In genomic region chr17:15303293-15303692, GRCh38 we compare ENCODE assay signal across 37 cellular contexts. TPM values are rescaled to one million over a fixed set of nuclear protein-coding genes. Genes with fewer than 3 reads are reported as not detected.
"Had no signal": no experiment of that assay in that cellular context is flagged by ENCODE, and none has a peak within 500 bp of the region (broad histone marks: within the 10 kb centered on the region; RNA-seq: fewer than 3 reads in every experiment).

No MANE protein-coding gene starts in this region.

- H3K36me3 Mint-ChIP-seq: activated CD4-positive, alpha-beta memory T cell treated with anti-CD3 and anti-CD28 coated beads for 36 hours; activated naive CD4-positive, alpha-beta T cell treated with anti-CD3 and anti-CD28 coated beads, Interleukin-2, amount 50 U/mL, for 72 hours; activated naive CD8-positive, alpha-beta T cell treated with anti-CD3 and anti-CD28 coated beads for 36 hours had no signal

- H3K27ac ChIP-seq: adrenal gland, body of pancreas, brain microvascular endothelial cell, breast epithelium, VCaP had no signal

- ATAC-seq: activated CD8-positive, alpha-beta T cell treated with anti-CD3 and anti-CD28 coated beads for 36 hours; activated naive CD4-positive, alpha-beta T cell treated with anti-CD3 and anti-CD28 coated beads, Interleukin-2, amount 50 U/mL, for 72 hours; activated T-cell treated with anti-CD3 and anti-CD28 coated beads, Interleukin-2, amount 50 U/mL, for 4 hours; activated T-cell treated with anti-CD3 and anti-CD28 coated beads, Interleukin-2, amount 50 U/mL, for 72 hours; activated T-helper 17 cell treated with anti-CD3 and anti-CD28 coated beads, Interleukin-2, amount 50 U/mL, for 72 hours; body of pancreas had no signal

- H3K9me3 ChIP-seq: adrenal gland, body of pancreas, breast epithelium had no signal

- H3K9me3 Mint-ChIP-seq: activated B cell treated with CpG ODN at 0.5 μM for 24 hours; activated CD4-positive, alpha-beta memory T cell treated with anti-CD3 and anti-CD28 coated beads for 36 hours; activated CD4-positive, alpha-beta T cell treated with anti-CD3 and anti-CD28 coated beads, Interleukin-2, amount 10 ng/mL, durations not matched to agents 24 days and 14 days; activated CD8-positive, alpha-beta T cell treated with anti-CD3 and anti-CD28 coated beads for 36 hours; activated naive CD4-positive, alpha-beta T cell treated with anti-CD3 and anti-CD28 coated beads for 36 hours; activated naive CD4-positive, alpha-beta T cell treated with anti-CD3 and anti-CD28 coated beads, Interleukin-2, amount 50 U/mL, for 72 hours; activated naive CD8-positive, alpha-beta T cell treated with anti-CD3 and anti-CD28 coated beads for 36 hours; activated T-cell treated with anti-CD3 and anti-CD28 coated beads, Interleukin-2, amount 50 U/mL, for 4 hours; activated T-cell treated with anti-CD3 and anti-CD28 coated beads, Interleukin-2, amount 50 U/mL, for 72 hours; activated T-helper 1 cell treated with anti-CD3 and anti-CD28 coated beads, Interleukin-12 subunit alpha, Interleukin-12 subunit beta, Interleukin-2, Interleukin-4 antibody, amounts not matched to agents 30 ng/mL and 10 ng/mL and 1 ng/mL, durations not matched to agents 14 hours and 24 hours and 36 hours; activated T-helper 17 cell treated with anti-CD3 and anti-CD28 coated beads, Interleukin-2, amount 50 U/mL, for 72 hours; T-helper 1 cell treated with Interleukin-12 subunit alpha and Interleukin-12 subunit beta and Interleukin-4 antibody, amounts not matched to agents 30 μg/mL and 1 μg/mL, for 36 hours; T-helper 2 cell treated with Interferon-gamma antibody and Interleukin-4, amounts not matched to agents 5 μg/mL and 100 μg/mL, for 36 hours had no signal

- H3K27me3 ChIP-seq: adrenal gland, body of pancreas, brain microvascular endothelial cell, breast epithelium had no signal

- H3K27ac Mint-ChIP-seq: activated B cell treated with CpG ODN at 0.5 μM for 24 hours; activated CD4-positive, alpha-beta memory T cell treated with anti-CD3 and anti-CD28 coated beads for 36 hours; activated CD4-positive, alpha-beta T cell treated with anti-CD3 and anti-CD28 coated beads, Interleukin-2, amount 10 ng/mL, durations not matched to agents 24 days and 14 days; activated CD8-positive, alpha-beta T cell treated with anti-CD3 and anti-CD28 coated beads for 36 hours; activated naive CD4-positive, alpha-beta T cell treated with anti-CD3 and anti-CD28 coated beads for 36 hours; activated naive CD4-positive, alpha-beta T cell treated with anti-CD3 and anti-CD28 coated beads, Interleukin-2, amount 50 U/mL, for 72 hours; activated naive CD8-positive, alpha-beta T cell treated with anti-CD3 and anti-CD28 coated beads for 36 hours; activated T-cell treated with anti-CD3 and anti-CD28 coated beads, Interleukin-2, amount 50 U/mL, for 72 hours; activated T-helper 1 cell treated with anti-CD3 and anti-CD28 coated beads, Interleukin-12 subunit alpha, Interleukin-12 subunit beta, Interleukin-2, Interleukin-4 antibody, amounts not matched to agents 30 ng/mL and 10 ng/mL and 1 ng/mL, durations not matched to agents 14 hours and 24 hours and 36 hours; activated T-helper 17 cell treated with anti-CD3 and anti-CD28 coated beads, Interleukin-2, amount 50 U/mL, for 72 hours; T-helper 1 cell treated with Interleukin-12 subunit alpha and Interleukin-12 subunit beta and Interleukin-4 antibody, amounts not matched to agents 30 μg/mL and 1 μg/mL, for 36 hours; T-helper 2 cell treated with Interferon-gamma antibody and Interleukin-4, amounts not matched to agents 5 μg/mL and 100 μg/mL, for 36 hours had no signal

- H3K4me3 Mint-ChIP-seq: activated B cell treated with CpG ODN at 0.5 μM for 24 hours; activated CD4-positive, alpha-beta memory T cell treated with anti-CD3 and anti-CD28 coated beads for 36 hours; activated CD4-positive, alpha-beta T cell treated with anti-CD3 and anti-CD28 coated beads, Interleukin-2, amount 10 ng/mL, durations not matched to agents 24 days and 14 days; activated CD8-positive, alpha-beta T cell treated with anti-CD3 and anti-CD28 coated beads for 36 hours; activated naive CD4-positive, alpha-beta T cell treated with anti-CD3 and anti-CD28 coated beads for 36 hours; activated naive CD8-positive, alpha-beta T cell treated with anti-CD3 and anti-CD28 coated beads for 36 hours; activated T-cell treated with anti-CD3 and anti-CD28 coated beads, Interleukin-2, amount 50 U/mL, for 4 hours; activated T-cell treated with anti-CD3 and anti-CD28 coated beads, Interleukin-2, amount 50 U/mL, for 72 hours; activated T-helper 1 cell treated with anti-CD3 and anti-CD28 coated beads, Interleukin-12 subunit alpha, Interleukin-12 subunit beta, Interleukin-2, Interleukin-4 antibody, amounts not matched to agents 30 ng/mL and 10 ng/mL and 1 ng/mL, durations not matched to agents 14 hours and 24 hours and 36 hours; activated T-helper 17 cell treated with anti-CD3 and anti-CD28 coated beads, Interleukin-2, amount 50 U/mL, for 72 hours; T-helper 1 cell treated with Interleukin-12 subunit alpha and Interleukin-12 subunit beta and Interleukin-4 antibody, amounts not matched to agents 30 μg/mL and 1 μg/mL, for 36 hours; T-helper 2 cell treated with Interferon-gamma antibody and Interleukin-4, amounts not matched to agents 5 μg/mL and 100 μg/mL, for 36 hours had no signal

- DNase-seq: activated B cell treated with CpG ODN at 0.5 μM for 24 hours; activated CD4-positive, alpha-beta memory T cell treated with anti-CD3 and anti-CD28 coated beads for 36 hours; activated CD4-positive, alpha-beta T cell treated with anti-CD3 and anti-CD28 coated beads for 4 hours; activated CD4-positive, alpha-beta T cell treated with anti-CD3 and anti-CD28 coated beads, Interleukin-2, amount 10 ng/mL, durations not matched to agents 24 days and 14 days; activated CD4-positive, alpha-beta T cell treated with anti-CD3 and anti-CD28 coated beads, Interleukin-2, amount 50 U/mL, for 1 hour; activated CD4-positive, alpha-beta T cell treated with anti-CD3 and anti-CD28 coated beads, Interleukin-2, amount 50 U/mL, for 4 hours; activated CD4-positive, CD25-positive, alpha-beta regulatory T cell treated with anti-CD3 and anti-CD28 coated beads, Interleukin-2, amount 50 U/mL, for 72 hours; activated CD8-positive, alpha-beta memory T cell treated with anti-CD3 and anti-CD28 coated beads, Interleukin-2, amount 50 U/mL, for 4 hours; activated CD8-positive, alpha-beta T cell treated with anti-CD3 and anti-CD28 coated beads for 36 hours; activated effector memory CD4-positive, alpha-beta T cell treated with anti-CD3 and anti-CD28 coated beads, Interleukin-2, amount 50 U/mL, for 16 hours; activated gamma-delta T cell treated with Interleukin-2 at 50 U/mL for 16 hours; activated naive CD4-positive, alpha-beta T cell; activated naive CD4-positive, alpha-beta T cell treated with anti-CD3 and anti-CD28 coated beads for 36 hours; activated naive CD4-positive, alpha-beta T cell treated with anti-CD3 and anti-CD28 coated beads, Interleukin-2, amount 50 U/mL, for 16 hours; activated naive CD8-positive, alpha-beta T cell treated with anti-CD3 and anti-CD28 coated beads for 36 hours; activated T-cell treated with anti-CD3 and anti-CD28 coated beads for 4 hours; activated T-cell treated with anti-CD3 and anti-CD28 coated beads, Interleukin-2, amount 50 U/mL, for 1 hour; activated T-cell treated with anti-CD3 and anti-CD28 coated beads, Interleukin-2, amount 50 U/mL, for 4 hours; activated T-cell treated with anti-CD3 and anti-CD28 coated beads, Interleukin-2, amount 50 U/mL, for 72 hours; adrenal gland; amniotic stem cell; aorta; body of pancreas; brain microvascular endothelial cell; central memory CD4-positive, alpha-beta T cell; T-helper 1 cell; T-helper 2 cell; T-helper 9 cell had no signal

- H3K4me1 Mint-ChIP-seq: activated B cell treated with CpG ODN at 0.5 μM for 24 hours; activated CD4-positive, alpha-beta T cell treated with anti-CD3 and anti-CD28 coated beads, Interleukin-2, amount 10 ng/mL, durations not matched to agents 24 days and 14 days; activated naive CD8-positive, alpha-beta T cell treated with anti-CD3 and anti-CD28 coated beads for 36 hours; activated T-helper 17 cell treated with anti-CD3 and anti-CD28 coated beads, Interleukin-2, amount 50 U/mL, for 72 hours had no signal

- H3K4me3 ChIP-seq: adrenal gland, body of pancreas, breast epithelium had no signal

- H3K4me1 ChIP-seq: adrenal gland, body of pancreas, breast epithelium had no signal

- H3K36me3 ChIP-seq: adrenal gland, brain microvascular endothelial cell, breast epithelium had no signal

RNA-seq across cellular contexts. Expression of gene TEKT3, which starts 38.1 kb away (rescaled TPM):
- total RNA-seq: activated B cell treated with CpG ODN at 0.5 μM for 24 hours; activated CD4-positive, alpha-beta T cell treated with anti-CD3 and anti-CD28 coated beads, Interleukin-2, amount 10 ng/mL, durations not matched to agents 24 days and 14 days; activated CD8-positive, alpha-beta memory T cell treated with anti-CD3 and anti-CD28 coated beads for 36 hours; activated CD8-positive, alpha-beta T cell treated with anti-CD3 and anti-CD28 coated beads for 36 hours; activated naive CD4-positive, alpha-beta T cell treated with anti-CD3 and anti-CD28 coated beads for 36 hours; activated naive CD4-positive, alpha-beta T cell treated with anti-CD3 and anti-CD28 coated beads, Interleukin-2, amount 50 U/mL, for 72 hours; activated naive CD8-positive, alpha-beta T cell treated with anti-CD3 and anti-CD28 coated beads for 36 hours; activated T-helper 1 cell treated with anti-CD3 and anti-CD28 coated beads, Interleukin-12 subunit alpha, Interleukin-12 subunit beta, Interleukin-2, Interleukin-4 antibody, amounts not matched to agents 30 ng/mL and 10 ng/mL and 1 ng/mL, durations not matched to agents 14 hours and 24 hours and 36 hours; astrocyte; body of pancreas had no signal

RNA-seq across cellular contexts. Expression of gene PMP22, which starts 38.2 kb away (rescaled TPM):
- total RNA-seq: activated B cell treated with CpG ODN at 0.5 μM for 24 hours; activated CD4-positive, alpha-beta memory T cell treated with anti-CD3 and anti-CD28 coated beads for 36 hours; activated T-cell treated with anti-CD3 and anti-CD28 coated beads, Interleukin-2, amount 50 U/mL, for 72 hours; activated T-helper 17 cell treated with anti-CD3 and anti-CD28 coated beads, Interleukin-2, amount 50 U/mL, for 72 hours had no signal
